21 cellular contexts compared by ENCODE assay signal in the genomic region with DNA sequence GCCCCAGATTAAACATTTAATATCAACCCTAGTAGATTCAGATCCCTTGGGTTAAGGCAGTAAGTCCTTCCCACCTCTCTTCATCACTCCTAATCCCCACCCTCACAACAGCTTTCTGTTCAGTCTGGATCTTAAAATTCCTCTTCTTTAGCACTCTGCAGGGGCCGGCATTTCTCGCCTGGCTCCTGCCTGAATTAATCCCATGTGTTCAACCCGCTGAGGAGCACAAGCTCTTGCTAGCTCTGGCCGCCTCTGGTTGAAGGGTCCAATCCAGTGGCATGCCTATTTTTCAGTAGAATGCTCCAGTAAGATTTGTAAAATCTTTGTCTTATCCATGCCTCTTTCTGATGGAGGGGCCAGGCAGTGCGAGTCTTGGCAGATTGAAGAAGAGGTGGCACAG.
"Had no signal": no experiment of that assay in that cellular context is flagged by ENCODE, and none has a peak within 500 bp of the region (broad histone marks: within the 10 kb centered on the region; RNA-seq: fewer than 3 reads in every experiment).

No MANE protein-coding gene starts in this region.

- H3K27ac ChIP-seq: brain microvascular endothelial cell, coronary artery, right atrium auricular region had no signal

- H3K27me3 ChIP-seq: brain microvascular endothelial cell, esophagus muscularis mucosa, right atrium auricular region, suprapubic skin had no signal

- ATAC-seq: activated CD8-positive, alpha-beta memory T cell treated with anti-CD3 and anti-CD28 coated beads, Interleukin-2, amount 10 ng/mL, durations not matched to agents 7 days and 5 days; natural killer cell; T-cell had no signal

- H3K27me3 Mint-ChIP-seq: central memory CD8-positive, alpha-beta T cell had no signal

- H3K9me3 ChIP-seq: esophagus muscularis mucosa, right atrium auricular region, suprapubic skin had no signal

- H3K4me3 ChIP-seq: coronary artery, esophagus muscularis mucosa, right atrium auricular region, suprapubic skin had no signal

- DNase-seq: activated CD4-positive, alpha-beta memory T cell treated with anti-CD3 and anti-CD28 coated beads, Interleukin-2, amount 10 ng/mL, durations not matched to agents 7 days and 5 days; activated CD4-positive, alpha-beta T cell treated with anti-CD3 and anti-CD28 coated beads for 48 hours; activated CD4-positive, CD25-positive, alpha-beta regulatory T cell; activated CD8-positive, alpha-beta memory T cell treated with anti-CD3 and anti-CD28 coated beads, Interleukin-2, amount 10 ng/mL, durations not matched to agents 7 days and 5 days; activated naive CD4-positive, alpha-beta T cell; activated naive CD8-positive, alpha-beta T cell treated with anti-CD3 and anti-CD28 coated beads, Interleukin-2, amount 10 ng/mL, durations not matched to agents 7 days and 5 days; brain microvascular endothelial cell; effector CD4-positive, alpha-beta T cell; natural killer cell; nucleus accumbens; posterior cingulate gyrus; stimulated activated CD4-positive, alpha-beta T cell treated with anti-CD3 and anti-CD28 coated beads, Interleukin-2, amount 100 ng/mL, for 24 hours; stimulated activated naive CD4-positive, alpha-beta T cell treated with Interleukin-2 at 50 U/mL for 16 hours; T-cell; T-helper 9 cell; trophoblast cell had no signal

- H3K36me3 ChIP-seq: brain microvascular endothelial cell, esophagus muscularis mucosa, right atrium auricular region, suprapubic skin had no signal

- H3K4me3 Mint-ChIP-seq: activated CD4-positive, alpha-beta memory T cell treated with anti-CD3 and anti-CD28 coated beads, Interleukin-2, amount 10 ng/mL, durations not matched to agents 7 days and 5 days; activated CD8-positive, alpha-beta memory T cell treated with anti-CD3 and anti-CD28 coated beads, Interleukin-2, amount 10 ng/mL, durations not matched to agents 7 days and 5 days; activated naive CD8-positive, alpha-beta T cell treated with anti-CD3 and anti-CD28 coated beads, Interleukin-2, amount 10 ng/mL, durations not matched to agents 7 days and 5 days; central memory CD8-positive, alpha-beta T cell; natural killer cell; T-cell had no signal

- H3K9me3 Mint-ChIP-seq: activated CD4-positive, alpha-beta memory T cell treated with anti-CD3 and anti-CD28 coated beads, Interleukin-2, amount 10 ng/mL, durations not matched to agents 7 days and 5 days; activated naive CD8-positive, alpha-beta T cell treated with anti-CD3 and anti-CD28 coated beads, Interleukin-2, amount 10 ng/mL, durations not matched to agents 7 days and 5 days; central memory CD8-positive, alpha-beta T cell; natural killer cell; T-cell had no signal

- H3K27ac Mint-ChIP-seq: activated CD4-positive, alpha-beta memory T cell treated with anti-CD3 and anti-CD28 coated beads, Interleukin-2, amount 10 ng/mL, durations not matched to agents 7 days and 5 days; activated CD8-positive, alpha-beta memory T cell treated with anti-CD3 and anti-CD28 coated beads, Interleukin-2, amount 10 ng/mL, durations not matched to agents 7 days and 5 days; activated naive CD8-positive, alpha-beta T cell treated with anti-CD3 and anti-CD28 coated beads, Interleukin-2, amount 10 ng/mL, durations not matched to agents 7 days and 5 days; T-cell had no signal

- H3K4me1 Mint-ChIP-seq: activated CD4-positive, alpha-beta memory T cell treated with anti-CD3 and anti-CD28 coated beads, Interleukin-2, amount 10 ng/mL, durations not matched to agents 7 days and 5 days; activated CD8-positive, alpha-beta memory T cell treated with anti-CD3 and anti-CD28 coated beads, Interleukin-2, amount 10 ng/mL, durations not matched to agents 7 days and 5 days; central memory CD8-positive, alpha-beta T cell had no signal

- H3K36me3 Mint-ChIP-seq: natural killer cell had no signal
